Comparison of ENCODE assay signal across 1 cellular context in genomic region chr6:41645007-41645618, GRCh38.
TF ChIP-seq lines count a peak whose summit lies in the region.

No MANE protein-coding gene starts in this region.

TF ChIP-seq in GM23338, 12 proteins besides CTCF, POLR2A, EP300 and RAD21:
- TF ChIP-seq ZNF114 (CRISPR knock-in tag; IDR thresholded peaks at IDR 0.05) (no peak), EZH2phosphoT487 (IDR thresholded peaks at IDR 0.05; ENCODE audit: unreplicated experiment) (no peak), ZNF331 (CRISPR knock-in tag; IDR thresholded peaks at IDR 0.05; ENCODE audit: low read depth) (no peak), ETS1 (IDR thresholded peaks at IDR 0.05) (no peak), REST (IDR thresholded peaks at IDR 0.05; ENCODE audit: unreplicated experiment) (no peak), CREB1 (CRISPR knock-in tag; IDR thresholded peaks at IDR 0.05; ENCODE audit: low read depth) (no peak), NANOG (IDR thresholded peaks at IDR 0.05; ENCODE audit: borderline replicate concordance) (no peak), POLR2AphosphoS5 (IDR thresholded peaks at IDR 0.05; ENCODE audit: low read depth) (no peak), STAT1 (IDR thresholded peaks at IDR 0.05; ENCODE audit: unreplicated experiment) (no peak), JUNB (IDR thresholded peaks at IDR 0.05; ENCODE audit: unreplicated experiment) (no peak), EZH2 (IDR thresholded peaks at IDR 0.05; ENCODE audit: low read depth, unreplicated experiment) (no peak), ZNF462 (CRISPR knock-in tag; IDR thresholded peaks at IDR 0.05) (no peak)
TF ChIP-seq in GM23338: peak in this region for 0.
